Comparison of ENCODE assay signal across 20 cellular contexts in genomic region chr10:35492387-35493195, GRCh38.
DNase-seq lines count a peak whose midpoint lies in the region; ATAC-seq and TF ChIP-seq lines count a peak whose summit lies in the region.
"Had no signal": no experiment of that assay in that cellular context is flagged by ENCODE, and none has a peak within 500 bp of the region (broad histone marks: within the 10 kb centered on the region; RNA-seq: fewer than 3 reads in every experiment).

No MANE protein-coding gene starts in this region.

- no peaks in the 10 kb centered on the region for H3K9me3 Mint-ChIP-seq in activated naive CD4-positive, alpha-beta T cell treated with anti-CD3 and anti-CD28 coated beads, Interleukin-2, amount 50 U/mL, for 72 hours
- H3K9me3 Mint-ChIP-seq in activated naive CD4-positive, alpha-beta T cell treated with anti-CD3 and anti-CD28 coated beads, Interleukin-2, amount 10 ng/mL, durations not matched to agents 7 days and 5 days = no peaks in the 10 kb centered on the region
- H3K9me3 Mint-ChIP-seq: naive thymus-derived CD4-positive, alpha-beta T cell; stimulated activated naive B cell treated with anti-CD40 and anti-IgM and Interleukin-4, amounts not matched to agents 10 μg/mL and 1 μg/mL and 100 μg/mL, for 72 hours had no signal

- H3K27ac ChIP-seq in Panc1 (ENCODE audit: low read length) (0 out of 2 replicates have a peak overlapping the region, but pooled peaks have one; percentile 10), temporal lobe (ENCODE audit: low read depth, low read length) (peak overlapping the region; percentile 25)
- H3K27ac ChIP-seq: SJSA1, upper lobe of left lung had no signal

- no peak overlapping the region for H3K4me3 ChIP-seq in Panc1 (ENCODE audit: low read depth in 2 of 2, low read length in 2 of 2)
- H3K4me3 ChIP-seq: SJSA1, upper lobe of left lung had no signal

- H3K4me1 ChIP-seq in Panc1 (ENCODE audit: control insufficient read depth, insufficient read depth, low read length) = peaks cover 5% of the 10 kb centered on the region; the same call in 1 of the 2 replicates

- POLR2A ChIA-PET in Panc1 (lab: Charles Lee) = interaction anchor here (0.7 kb wide), 1 partner anchor 253 kb away, joined by 5 read pairs; no protein-coding TSS in a partner anchor

- peaks cover 15% of the 10 kb centered on the region for H3K4me1 Mint-ChIP-seq in activated naive CD4-positive, alpha-beta T cell treated with anti-CD3 and anti-CD28 coated beads, Interleukin-2, amount 10 ng/mL, durations not matched to agents 7 days and 5 days

- DNase-seq in activated naive CD4-positive, alpha-beta T cell treated with anti-CD3 and anti-CD28 coated beads, Interleukin-2, amount 50 U/mL, for 72 hours (ENCODE audit: low spot score in 2 of 2) = no peak
- DNase-seq in activated naive CD4-positive, alpha-beta T cell treated with anti-CD3 and anti-CD28 coated beads, Interleukin-2, amount 10 ng/mL, durations not matched to agents 7 days and 5 days = no peak
- no peak for DNase-seq in Panc1 (ENCODE audit: low read depth, low spot score)
- DNase-seq in pons (ENCODE audit: low spot score) = no peak
- no peak for DNase-seq in stimulated activated CD4-positive, alpha-beta T cell treated with anti-CD3 and anti-CD28 coated beads, Interleukin-1b, Interleukin-23, amount 100 ng/mL, for 48 hours
- DNase-seq: activated CD4-positive, alpha-beta T cell treated with anti-CD3 and anti-CD28 coated beads for 48 hours; activated CD8-positive, alpha-beta memory T cell treated with anti-CD3 and anti-CD28 coated beads, Interleukin-2, amount 50 U/mL, for 48 hours; activated naive CD4-positive, alpha-beta T cell treated with Interleukin-2 at 50 U/mL for 16 hours; DND-41; effector CD4-positive, alpha-beta T cell; KBM-7; naive thymus-derived CD4-positive, alpha-beta T cell; NCI-H1048; stimulated activated naive B cell treated with anti-CD40 and anti-IgM and Interleukin-4, amounts not matched to agents 10 μg/mL and 1 μg/mL and 100 μg/mL, for 72 hours; upper lobe of left lung had no signal

- H3K27me3 ChIP-seq in Panc1 (ENCODE audit: control insufficient read depth, insufficient read depth, low read length) = no peaks in the 10 kb centered on the region
- H3K27me3 ChIP-seq: SJSA1, upper lobe of left lung had no signal

- in situ Hi-C loops in Panc1 (cut with HindIII; ENCODE audit: low pct_unique_long_range_greater_than_20kb, low sequenced_read_pairs) = no loop called here

- no peaks in the 10 kb centered on the region for H3K36me3 Mint-ChIP-seq in activated naive CD4-positive, alpha-beta T cell treated with anti-CD3 and anti-CD28 coated beads, Interleukin-2, amount 50 U/mL, for 72 hours
- H3K36me3 Mint-ChIP-seq in activated naive CD4-positive, alpha-beta T cell treated with anti-CD3 and anti-CD28 coated beads, Interleukin-2, amount 10 ng/mL, durations not matched to agents 7 days and 5 days = peaks cover 7% of the 10 kb centered on the region

- TF ChIP-seq CTCF in Panc1 (IDR thresholded peaks at IDR 0.05) = no peak

- H3K27me3 Mint-ChIP-seq in activated naive CD4-positive, alpha-beta T cell treated with anti-CD3 and anti-CD28 coated beads, Interleukin-2, amount 10 ng/mL, durations not matched to agents 7 days and 5 days = no peaks in the 10 kb centered on the region
- H3K27me3 Mint-ChIP-seq: naive thymus-derived CD4-positive, alpha-beta T cell; stimulated activated naive B cell treated with anti-CD40 and anti-IgM and Interleukin-4, amounts not matched to agents 10 μg/mL and 1 μg/mL and 100 μg/mL, for 72 hours had no signal

- no peaks in the 10 kb centered on the region for H3K9me3 ChIP-seq in Panc1 (ENCODE audit: control insufficient read depth, insufficient read depth, low read depth, low read length)
- H3K9me3 ChIP-seq: SJSA1, upper lobe of left lung had no signal

- CTCF ChIA-PET in activated naive CD4-positive, alpha-beta T cell treated with anti-CD3 and anti-CD28 coated beads, Interleukin-2, amount 10 ng/mL, durations not matched to agents 7 days and 5 days (lab: Charles Lee) = no interaction called here
- CTCF ChIA-PET in Panc1 (lab: Charles Lee) = no interaction called here

- no peaks in the 10 kb centered on the region for H3K36me3 ChIP-seq in Panc1 (ENCODE audit: control insufficient read depth, insufficient read depth, low read length)

- intact Hi-C loops in Panc1 (cut with micrococcal nuclease; ENCODE audit: unreplicated experiment) = no loop called here

- no peak for ATAC-seq in activated naive CD4-positive, alpha-beta T cell treated with anti-CD3 and anti-CD28 coated beads, Interleukin-2, amount 50 U/mL, for 72 hours
- ATAC-seq in Panc1 (no peak), esophagus mucosa (peak; percentile 19), HG03565 (IDR thresholded peaks at IDR 0.05; ENCODE audit: unreplicated experiment) (no peak)
- ATAC-seq: naive thymus-derived CD4-positive, alpha-beta T cell; stimulated activated naive B cell treated with anti-CD40 and anti-IgM and Interleukin-4, amounts not matched to agents 10 μg/mL and 1 μg/mL and 100 μg/mL, for 72 hours had no signal

- H3K4me3 Mint-ChIP-seq in activated naive CD4-positive, alpha-beta T cell treated with anti-CD3 and anti-CD28 coated beads, Interleukin-2, amount 10 ng/mL, durations not matched to agents 7 days and 5 days = no peak overlapping the region
- H3K4me3 Mint-ChIP-seq: CD14-positive monocyte; stimulated activated naive B cell treated with anti-CD40 and anti-IgM and Interleukin-4, amounts not matched to agents 10 μg/mL and 1 μg/mL and 100 μg/mL, for 72 hours had no signal

- no TSS peak for BruUV-seq in Panc1 (replicated peaks; lab: Mats Ljungman, UMichigan)

- H3K27ac Mint-ChIP-seq in activated naive CD4-positive, alpha-beta T cell treated with anti-CD3 and anti-CD28 coated beads, Interleukin-2, amount 50 U/mL, for 72 hours = peak overlapping the region; percentile 25 to 56
- no peak overlapping the region for H3K27ac Mint-ChIP-seq in activated naive CD4-positive, alpha-beta T cell treated with anti-CD3 and anti-CD28 coated beads, Interleukin-2, amount 10 ng/mL, durations not matched to agents 7 days and 5 days
- H3K27ac Mint-ChIP-seq: stimulated activated naive B cell treated with anti-CD40 and anti-IgM and Interleukin-4, amounts not matched to agents 10 μg/mL and 1 μg/mL and 100 μg/mL, for 72 hours had no signal
